ENCODE assay signal across 1 cellular context in genomic region chr1:83998599-83999315, GRCh38.
TF ChIP-seq lines count a peak whose summit lies in the region.

Gene TTLL7 (minus strand): TSS chr1:83999132. CDS start chr1:83952211, 46,921 bp downstream.

TF ChIP-seq in HepG2, 621 proteins besides CTCF, POLR2A, EP300 and RAD21 (continued from another document):
- TF ChIP-seq, protein P1, sequence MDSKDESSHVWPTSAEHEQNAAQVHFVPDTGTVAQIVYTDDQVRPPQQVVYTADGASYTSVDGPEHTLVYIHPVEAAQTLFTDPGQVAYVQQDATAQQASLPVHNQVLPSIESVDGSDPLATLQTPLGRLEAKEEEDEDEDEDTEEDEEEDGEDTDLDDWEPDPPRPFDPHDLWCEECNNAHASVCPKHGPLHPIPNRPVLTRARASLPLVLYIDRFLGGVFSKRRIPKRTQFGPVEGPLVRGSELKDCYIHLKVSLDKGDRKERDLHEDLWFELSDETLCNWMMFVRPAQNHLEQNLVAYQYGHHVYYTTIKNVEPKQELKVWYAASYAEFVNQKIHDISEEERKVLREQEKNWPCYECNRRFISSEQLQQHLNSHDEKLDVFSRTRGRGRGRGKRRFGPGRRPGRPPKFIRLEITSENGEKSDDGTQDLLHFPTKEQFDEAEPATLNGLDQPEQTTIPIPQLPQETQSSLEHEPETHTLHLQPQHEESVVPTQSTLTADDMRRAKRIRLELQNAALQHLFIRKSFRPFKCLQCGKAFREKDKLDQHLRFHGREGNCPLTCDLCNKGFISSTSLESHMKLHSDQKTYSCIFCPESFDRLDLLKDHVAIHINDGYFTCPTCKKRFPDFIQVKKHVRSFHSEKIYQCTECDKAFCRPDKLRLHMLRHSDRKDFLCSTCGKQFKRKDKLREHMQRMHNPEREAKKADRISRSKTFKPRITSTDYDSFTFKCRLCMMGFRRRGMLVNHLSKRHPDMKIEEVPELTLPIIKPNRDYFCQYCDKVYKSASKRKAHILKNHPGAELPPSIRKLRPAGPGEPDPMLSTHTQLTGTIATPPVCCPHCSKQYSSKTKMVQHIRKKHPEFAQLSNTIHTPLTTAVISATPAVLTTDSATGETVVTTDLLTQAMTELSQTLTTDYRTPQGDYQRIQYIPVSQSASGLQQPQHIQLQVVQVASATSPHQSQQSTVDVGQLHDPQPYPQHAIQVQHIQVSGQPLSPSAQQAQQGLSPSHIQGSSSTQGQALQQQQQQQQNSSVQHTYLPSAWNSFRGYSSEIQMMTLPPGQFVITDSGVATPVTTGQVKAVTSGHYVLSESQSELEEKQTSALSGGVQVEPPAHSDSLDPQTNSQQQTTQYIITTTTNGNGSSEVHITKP (CRISPR knock-in tag; IDR thresholded peaks at IDR 0.05; ENCODE audit: low read depth), result peak; percentile 99
- TF ChIP-seq ZNF350 (CRISPR knock-in tag; IDR thresholded peaks at IDR 0.05; ENCODE audit: borderline replicate concordance, low read depth) (0 out of 2 replicates have a peak, but pooled peaks have one; percentile 23), HDAC1 (CRISPR knock-in tag; IDR thresholded peaks at IDR 0.05) (peak; percentile 49; the same call in 1 of the 2 replicates), RBM22 (optimal IDR thresholded peaks at IDR 0.05; ENCODE audit: low read length) (no peak), TFAP4 (IDR thresholded peaks at IDR 0.05; ENCODE audit: borderline replicate concordance, low read depth) (peak; percentile 56; the same call in 1 of the 2 replicates), SMAD3 (CRISPR knock-in tag; IDR thresholded peaks at IDR 0.05) (no peak), RNF2 (conservative IDR thresholded peaks at IDR 0.05; ENCODE audit: low read depth) (peak; percentile 62; the same call in 1 of the 2 replicates), FOXC1 (CRISPR knock-in tag; IDR thresholded peaks at IDR 0.05; ENCODE audit: borderline replicate concordance) (no peak), RBAK (CRISPR knock-in tag; IDR thresholded peaks at IDR 0.05) (no peak), PHF5A (CRISPR knock-in tag; IDR thresholded peaks at IDR 0.05; ENCODE audit: low read depth, unreplicated experiment) (no peak), KLF11 (CRISPR knock-in tag; IDR thresholded peaks at IDR 0.05) (no peak), FOXK2 (IDR thresholded peaks at IDR 0.05) (peak; percentile 76; the same call in 1 of the 2 replicates), ZNF564 (CRISPR knock-in tag; IDR thresholded peaks at IDR 0.05) (0 out of 2 replicates have a peak, but pooled peaks have one; percentile 31), NFIB (CRISPR knock-in tag; IDR thresholded peaks at IDR 0.05; ENCODE audit: borderline replicate concordance) (no peak), CHCHD3 (CRISPR knock-in tag; IDR thresholded peaks at IDR 0.05) (0 out of 2 replicates have a peak, but pooled peaks have one; percentile 60), TFDP1 (CRISPR knock-in tag; IDR thresholded peaks at IDR 0.05; ENCODE audit: borderline replicate concordance) (peak; percentile 30; the same call in 1 of the 2 replicates)
- TF ChIP-seq, protein P2, sequence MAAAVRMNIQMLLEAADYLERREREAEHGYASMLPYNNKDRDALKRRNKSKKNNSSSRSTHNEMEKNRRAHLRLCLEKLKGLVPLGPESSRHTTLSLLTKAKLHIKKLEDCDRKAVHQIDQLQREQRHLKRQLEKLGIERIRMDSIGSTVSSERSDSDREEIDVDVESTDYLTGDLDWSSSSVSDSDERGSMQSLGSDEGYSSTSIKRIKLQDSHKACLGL (CRISPR knock-in tag; IDR thresholded peaks at IDR 0.05), result 0 out of 2 replicates have a peak, but pooled peaks have one; percentile 30
- TF ChIP-seq, protein P3, sequence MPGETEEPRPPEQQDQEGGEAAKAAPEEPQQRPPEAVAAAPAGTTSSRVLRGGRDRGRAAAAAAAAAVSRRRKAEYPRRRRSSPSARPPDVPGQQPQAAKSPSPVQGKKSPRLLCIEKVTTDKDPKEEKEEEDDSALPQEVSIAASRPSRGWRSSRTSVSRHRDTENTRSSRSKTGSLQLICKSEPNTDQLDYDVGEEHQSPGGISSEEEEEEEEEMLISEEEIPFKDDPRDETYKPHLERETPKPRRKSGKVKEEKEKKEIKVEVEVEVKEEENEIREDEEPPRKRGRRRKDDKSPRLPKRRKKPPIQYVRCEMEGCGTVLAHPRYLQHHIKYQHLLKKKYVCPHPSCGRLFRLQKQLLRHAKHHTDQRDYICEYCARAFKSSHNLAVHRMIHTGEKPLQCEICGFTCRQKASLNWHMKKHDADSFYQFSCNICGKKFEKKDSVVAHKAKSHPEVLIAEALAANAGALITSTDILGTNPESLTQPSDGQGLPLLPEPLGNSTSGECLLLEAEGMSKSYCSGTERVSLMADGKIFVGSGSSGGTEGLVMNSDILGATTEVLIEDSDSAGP (CRISPR knock-in tag; IDR thresholded peaks at IDR 0.05; ENCODE audit: borderline replicate concordance), result peak; percentile 65; the same call in 1 of the 2 replicates
